Comparison of ENCODE assay signal across 1 cellular context in genomic region chr9:89363921-89364663, GRCh38.
TF ChIP-seq lines count a peak whose summit lies in the region.

No MANE protein-coding gene starts in this region.

TF ChIP-seq in K562, 482 proteins besides CTCF, POLR2A, EP300 and RAD21:
- TF ChIP-seq POLR2G (IDR thresholded peaks at IDR 0.05; ENCODE audit: low read depth, low read length) (0 out of 2 replicates have a peak, but pooled peaks have one; percentile 43), POLR2AphosphoS5 (IDR thresholded peaks at IDR 0.05; ENCODE audit: control insufficient read depth, insufficient read depth, low read depth, low read length) (no peak)
